ENCODE assay signal across 8 cellular contexts in genomic region chr3:149968216-149968615, GRCh38. TPM values are rescaled to one million over a fixed set of nuclear protein-coding genes. Genes with fewer than 3 reads are reported as not detected.
A peak's percentile ranks its signal among the peaks of the same experiment; 100 is the strongest.
DNase-seq lines count a peak whose midpoint lies in the region; ATAC-seq and TF ChIP-seq lines count a peak whose summit lies in the region.
"Had no signal": no experiment of that assay in that cellular context is flagged by ENCODE, and none has a peak within 500 bp of the region (broad histone marks: within the 10 kb centered on the region; RNA-seq: fewer than 3 reads in every experiment).

No MANE protein-coding gene starts in this region.

- H3K4me1 ChIP-seq in endocrine pancreas (ENCODE audit: control insufficient read depth, insufficient read depth, low read length) (peaks cover 57% of the 10 kb centered on the region), psoas muscle (peaks cover 36% of the 10 kb centered on the region)

- TF ChIP-seq CTCF in psoas muscle (IDR thresholded peaks at IDR 0.05) = no peak

- no peak for ATAC-seq in psoas muscle

- DNase-seq in H4 (ENCODE audit: low spot score) = peak; percentile 47
- peak; percentile 10 for DNase-seq in NCI-H2227 treated with DMSO at 0.1 percent for 48 hours (lab: John Stamatoyannopoulos, UW)
- no peak for DNase-seq in psoas muscle
- DNase-seq in cortex of kidney (lab: John Stamatoyannopoulos, UW) = no peak
- no peak for DNase-seq in inferior parietal cortex (ENCODE audit: extremely low spot score)
- DNase-seq in NOMO-1 treated with DMSO at 0.1 percent for 48 hours (lab: John Stamatoyannopoulos, UW; ENCODE audit: unreplicated experiment) = no peak
- DNase-seq: amniotic stem cell had no signal

- no peaks in the 10 kb centered on the region for H3K36me3 ChIP-seq in endocrine pancreas (ENCODE audit: control insufficient read depth, insufficient read depth, low read length)
- H3K36me3 ChIP-seq in psoas muscle (ENCODE audit: insufficient read depth in 1 of 2, low read depth in 1 of 2) = peaks cover 8 to 40% of the 10 kb centered on the region in 2 donors

- WGBS in psoas muscle, 3 donors = 32 to 42% (median 34%) methylated on average over 8 of the region's 8 CpGs

- intact Hi-C loops in psoas muscle (cut with DNase I) = loop anchor here (2.0 to 10.0 kb wide), 4 partner anchors 101 to 527 kb away; no protein-coding TSS in a partner anchor

- no peaks in the 10 kb centered on the region for H3K9me3 ChIP-seq in endocrine pancreas (ENCODE audit: control insufficient read depth, low read length)
- H3K9me3 ChIP-seq in psoas muscle = no peaks in the 10 kb centered on the region

- peak overlapping the region; percentile 97 for H3K27ac ChIP-seq in psoas muscle

- H3K9ac ChIP-seq in endocrine pancreas (ENCODE audit: control insufficient read depth, insufficient read depth, low read length) = peak overlapping the region; percentile 81

- H3K27me3 ChIP-seq in endocrine pancreas (ENCODE audit: control insufficient read depth, insufficient read depth, low read length) = no peaks in the 10 kb centered on the region
- no peaks in the 10 kb centered on the region for H3K27me3 ChIP-seq in psoas muscle (ENCODE audit: insufficient read depth in 3 of 3, low read length in 2 of 3)

- H3K4me3 ChIP-seq in endocrine pancreas (ENCODE audit: control insufficient read depth, insufficient read depth, low read length) (peak overlapping the region; percentile 99), psoas muscle (peak overlapping the region; percentile 90)

RNA-seq across cellular contexts. Expression of gene PFN2, which starts 2.5 kb away (rescaled TPM):
- total RNA-seq in H4 (2014; rRNA removed; shearing (Covaris generic)) = 333 and 336 TPM in 2 replicates
- total RNA-seq in psoas muscle = 100 to 1,000 TPM; 234 to 363 (median 325) TPM
- polyA plus RNA-seq in psoas muscle = 100 to 1,000 TPM; 167 to 346 (median 237) TPM

Comparison
In these comparisons a context has a peak if more than half of its experiments do, and no peak if none do; other contexts are left out.
1. DNase-seq: peak in H4 (single experiment) and NCI-H2227 treated with DMSO at 0.1 percent for 48 hours (single experiment); none in psoas muscle (0 of 2), cortex of kidney (single experiment), inferior parietal cortex (single experiment) and NOMO-1 treated with DMSO at 0.1 percent for 48 hours (single experiment).